19 cellular contexts compared by ENCODE assay signal in the genomic region with DNA sequence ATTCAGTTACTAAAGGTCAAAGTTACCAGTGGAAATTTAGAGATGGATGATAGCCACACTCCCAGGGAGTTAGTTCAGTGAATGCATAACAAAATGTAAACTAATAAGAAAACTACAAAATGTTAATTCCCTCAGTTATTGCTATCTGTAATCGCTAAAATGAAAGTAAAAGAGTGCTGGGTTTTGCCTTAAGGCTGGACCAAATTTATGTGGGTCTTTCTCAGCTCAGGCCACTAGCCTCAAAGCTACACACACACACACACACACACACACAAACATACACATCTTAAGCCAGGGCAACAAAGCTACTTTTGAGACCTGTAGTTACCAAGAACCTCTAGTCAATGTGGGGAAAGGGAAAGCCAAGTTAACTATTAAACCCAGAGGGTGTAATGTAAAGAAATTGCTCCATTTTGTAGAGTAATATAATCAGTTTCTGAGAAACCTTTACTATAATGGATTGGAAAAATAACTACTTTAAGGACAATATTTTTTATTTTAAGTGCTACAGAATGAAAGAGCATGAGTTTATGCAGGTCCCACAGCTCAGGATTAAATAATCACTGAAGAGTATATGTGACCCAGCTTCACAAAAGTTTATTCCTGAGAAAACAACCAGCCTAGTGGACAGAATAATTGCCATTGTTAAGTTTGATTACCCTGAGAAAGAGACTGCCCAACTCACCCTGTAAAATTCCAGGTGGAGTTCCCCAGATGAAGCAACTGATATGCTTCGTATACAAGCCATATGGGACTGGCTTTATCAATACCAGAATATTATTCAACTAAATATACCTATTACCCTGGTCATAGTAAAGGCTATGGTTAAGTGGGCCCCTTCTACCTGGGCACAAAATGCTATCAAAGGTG. TPM values are rescaled to one million over a fixed set of nuclear protein-coding genes. Genes with fewer than 3 reads are reported as not detected.
"Had no signal": no experiment of that assay in that cellular context is flagged by ENCODE, and none has a peak within 500 bp of the region (broad histone marks: within the 10 kb centered on the region; RNA-seq: fewer than 3 reads in every experiment).

No MANE protein-coding gene starts in this region.

- H3K36me3 ChIP-seq: esophagus muscularis mucosa, suprapubic skin, upper lobe of left lung had no signal

- H3K4me1 ChIP-seq: esophagus muscularis mucosa, psoas muscle, suprapubic skin, upper lobe of left lung had no signal

- H3K27ac ChIP-seq: body of pancreas, esophagus muscularis mucosa, psoas muscle, suprapubic skin, upper lobe of left lung had no signal

- ATAC-seq: activated CD8-positive, alpha-beta T cell treated with anti-CD3 and anti-CD28 coated beads, Interleukin-2, amount 10 ng/mL, durations not matched to agents 7 days and 5 days; body of pancreas; psoas muscle; sciatic nerve had no signal

- H3K9me3 ChIP-seq: body of pancreas, esophagus muscularis mucosa, psoas muscle, suprapubic skin, upper lobe of left lung had no signal

- H3K27me3 ChIP-seq: body of pancreas, esophagus muscularis mucosa, suprapubic skin, upper lobe of left lung had no signal

- DNase-seq: activated B cell treated with CpG ODN at 0.5 μM for 24 hours; activated CD4-positive, alpha-beta T cell treated with anti-CD3 and anti-CD28 coated beads for 48 hours; activated CD8-positive, alpha-beta memory T cell treated with anti-CD3 and anti-CD28 coated beads, Interleukin-2, amount 50 U/mL, for 4 hours; activated CD8-positive, alpha-beta T cell treated with anti-CD3 and anti-CD28 coated beads, Interleukin-2, amount 10 ng/mL, durations not matched to agents 7 days and 5 days; activated gamma-delta T cell; activated T-cell treated with anti-CD3 and anti-CD28 coated beads, Interleukin-2, amount 50 U/mL, for 48 hours; amniotic stem cell; body of pancreas; caudate nucleus; psoas muscle; upper lobe of left lung had no signal

- H3K4me3 ChIP-seq: body of pancreas, esophagus muscularis mucosa, psoas muscle, suprapubic skin, upper lobe of left lung had no signal

RNA-seq across cellular contexts. Expression of a gene that starts 8.9 kb away (rescaled TPM):
- total RNA-seq: activated B cell treated with CpG ODN at 0.5 μM for 24 hours; activated CD8-positive, alpha-beta T cell treated with anti-CD3 and anti-CD28 coated beads, Interleukin-2, amount 10 ng/mL, durations not matched to agents 7 days and 5 days; esophagus muscularis mucosa; fibroblast of villous mesenchyme; kidney epithelial cell; myocyte; neural crest cell; osteoblast; psoas muscle; sciatic nerve had no signal
